ENCODE assay signal across 27 cellular contexts in genomic region chr4:80079255-80079923, GRCh38. TPM values are rescaled to one million over a fixed set of nuclear protein-coding genes. Genes with fewer than 3 reads are reported as not detected.
A peak's percentile ranks its signal among the peaks of the same experiment; 100 is the strongest.
DNase-seq lines count a peak whose midpoint lies in the region; ATAC-seq and TF ChIP-seq lines count a peak whose summit lies in the region.
"Had no signal": no experiment of that assay in that cellular context is flagged by ENCODE, and none has a peak within 500 bp of the region (broad histone marks: within the 10 kb centered on the region; RNA-seq: fewer than 3 reads in every experiment).

No MANE protein-coding gene starts in this region.

- no peak overlapping the region for H3K4me3 ChIP-seq in HL-60 (replicated peaks; ENCODE audit: insufficient read depth, low read length)
- H3K4me3 ChIP-seq in naive thymus-derived CD4-positive, alpha-beta T cell (ENCODE audit: low read length) = no peak overlapping the region
- H3K4me3 ChIP-seq: body of pancreas, esophagus squamous epithelium, gastrocnemius medialis, SJCRH30, tibial artery had no signal

- peaks cover 0 to 30% (median 0%) of the 10 kb centered on the region in 5 donors for H3K36me3 Mint-ChIP-seq in naive thymus-derived CD4-positive, alpha-beta T cell

- H3K9me3 ChIP-seq in naive thymus-derived CD4-positive, alpha-beta T cell (ENCODE audit: control insufficient read depth in 2 of 3, low read length in 3 of 3) = no peaks in the 10 kb centered on the region
- H3K9me3 ChIP-seq: body of pancreas, esophagus squamous epithelium, gastrocnemius medialis, tibial artery had no signal

- peak; percentile 51 for ATAC-seq in naive thymus-derived CD4-positive, alpha-beta T cell
- no peak for ATAC-seq in sciatic nerve
- ATAC-seq: body of pancreas; effector memory CD8-positive, alpha-beta T cell; gastrocnemius medialis had no signal

- CTCF ChIA-PET in naive thymus-derived CD4-positive, alpha-beta T cell (lab: Charles Lee) = interaction anchor here (0.6 to 1.4 kb wide), 4 partner anchors 46 to 1301 kb away, joined by 3 read pairs; no protein-coding TSS in a partner anchor

- H3K4me3 Mint-ChIP-seq in naive thymus-derived CD4-positive, alpha-beta T cell = peak overlapping the region in 2 of 10 donors; percentile 25 to 45
- H3K4me3 Mint-ChIP-seq: activated CD4-positive, alpha-beta memory T cell treated with anti-CD3 and anti-CD28 coated beads, Interleukin-2, amount 10 ng/mL, durations not matched to agents 7 days and 5 days; CD8-positive, alpha-beta memory T cell; effector memory CD8-positive, alpha-beta T cell; HFFc6; stimulated activated naive CD8-positive, alpha-beta T cell treated with anti-CD3 and anti-CD28 coated beads, Interleukin-15, Interleukin-2, amounts not matched to agents 100 ng/mL and 50 ng/mL, for 24 hours had no signal

- no peak for TF ChIP-seq CTCF in HL-60 (IDR thresholded peaks at IDR 0.05; ENCODE audit: insufficient read depth, low read length)

- no peaks in the 10 kb centered on the region for H3K27me3 ChIP-seq in HL-60 (ENCODE audit: insufficient read depth, poor library complexity, severe bottlenecking)
- no peaks in the 10 kb centered on the region for H3K27me3 ChIP-seq in naive thymus-derived CD4-positive, alpha-beta T cell (ENCODE audit: control insufficient read depth in 2 of 2, insufficient read depth in 2 of 2, low read length in 2 of 2)
- H3K27me3 ChIP-seq: body of pancreas, esophagus squamous epithelium, gastrocnemius medialis, SJCRH30, tibial artery had no signal

- peaks cover 0 to 6% (median 0%) of the 10 kb centered on the region in 5 donors for H3K27me3 Mint-ChIP-seq in naive thymus-derived CD4-positive, alpha-beta T cell
- H3K27me3 Mint-ChIP-seq: activated CD4-positive, alpha-beta memory T cell treated with anti-CD3 and anti-CD28 coated beads, Interleukin-2, amount 10 ng/mL, durations not matched to agents 7 days and 5 days; effector memory CD8-positive, alpha-beta T cell; stimulated activated naive CD8-positive, alpha-beta T cell treated with anti-CD3 and anti-CD28 coated beads, Interleukin-15, Interleukin-2, amounts not matched to agents 100 ng/mL and 50 ng/mL, for 24 hours had no signal

- peaks cover 4% of the 10 kb centered on the region in 2 donors for H3K4me1 ChIP-seq in naive thymus-derived CD4-positive, alpha-beta T cell (ENCODE audit: control insufficient read depth in 2 of 2, insufficient read depth in 2 of 2, low read length in 2 of 2)
- H3K4me1 ChIP-seq: body of pancreas, esophagus squamous epithelium, gastrocnemius medialis, SJCRH30, tibial artery had no signal

- H3K4me1 Mint-ChIP-seq in naive thymus-derived CD4-positive, alpha-beta T cell = peaks cover 4 to 40% (median 14%) of the 10 kb centered on the region in 7 donors

- H3K27ac Mint-ChIP-seq in naive thymus-derived CD4-positive, alpha-beta T cell = peak overlapping the region in 1 of 9 donors; percentile 5
- H3K27ac Mint-ChIP-seq: CD8-positive, alpha-beta memory T cell; effector memory CD8-positive, alpha-beta T cell; HFFc6; stimulated activated naive CD8-positive, alpha-beta T cell treated with anti-CD3 and anti-CD28 coated beads, Interleukin-15, Interleukin-2, amounts not matched to agents 100 ng/mL and 50 ng/mL, for 24 hours had no signal

- H3K36me3 ChIP-seq in naive thymus-derived CD4-positive, alpha-beta T cell (ENCODE audit: control insufficient read depth in 2 of 3, insufficient read depth in 3 of 3, low read length in 3 of 3) = no peaks in the 10 kb centered on the region
- H3K36me3 ChIP-seq: esophagus squamous epithelium, gastrocnemius medialis, SJCRH30, tibial artery had no signal

- peak overlapping the region; percentile 54 for H3K27ac ChIP-seq in HL-60 (replicated peaks)
- no peak overlapping the region for H3K27ac ChIP-seq in naive thymus-derived CD4-positive, alpha-beta T cell (ENCODE audit: low read depth, low read length)
- H3K27ac ChIP-seq: body of pancreas, esophagus squamous epithelium, gastrocnemius medialis, SJCRH30, tibial artery had no signal

- POLR2A ChIA-PET in naive thymus-derived CD4-positive, alpha-beta T cell (lab: Charles Lee) = no interaction called here

- DNase-seq in HL-60 (ENCODE audit: low read depth in 1 of 2, low spot score in 1 of 2) = peak in 1 of 2 experiments; percentile 78
- DNase-seq in NOMO-1 (lab: John Stamatoyannopoulos, UW; ENCODE audit: unreplicated experiment in 2 of 2) = peak; percentile 50 to 63
- peak; percentile 38 for DNase-seq in UCSD-AML1 (lab: John Stamatoyannopoulos, UW; ENCODE audit: unreplicated experiment)
- DNase-seq in naive thymus-derived CD4-positive, alpha-beta T cell = no peak
- no peak for DNase-seq in sciatic nerve (ENCODE audit: low spot score)
- no peak for DNase-seq in NCI-H146 (lab: John Stamatoyannopoulos, UW)
- DNase-seq in stimulated activated naive CD4-positive, alpha-beta T cell (lab: John Stamatoyannopoulos, UW) = no peak
- no peak for DNase-seq in kidney glomerular epithelial cell (lab: John Stamatoyannopoulos, UW)
- DNase-seq: activated CD4-positive, alpha-beta memory T cell treated with anti-CD3 and anti-CD28 coated beads, Interleukin-2, amount 10 ng/mL, durations not matched to agents 7 days and 5 days; activated CD4-positive, CD25-positive, alpha-beta regulatory T cell; activated effector memory CD4-positive, alpha-beta T cell treated with anti-CD3 and anti-CD28 coated beads, Interleukin-2, amount 50 U/mL, for 16 hours; body of pancreas; CD8-positive, alpha-beta memory T cell; DMS79; effector memory CD8-positive, alpha-beta T cell; esophagus squamous epithelium; gastrocnemius medialis; HFFc6; hypothalamus; Kasumi-1; NCI-H524 treated with DMSO at 0.1 percent for 48 hours; nucleus accumbens; retina; SJCRH30; stimulated activated CD4-positive, alpha-beta T cell treated with anti-CD3 and anti-CD28 coated beads, Interleukin-4, amount 100 ng/mL, for 1 hour; tibial artery had no signal

- peaks cover 0 to 4% (median 0%) of the 10 kb centered on the region in 11 donors for H3K9me3 Mint-ChIP-seq in naive thymus-derived CD4-positive, alpha-beta T cell
- H3K9me3 Mint-ChIP-seq: CD8-positive, alpha-beta memory T cell; effector memory CD8-positive, alpha-beta T cell; stimulated activated naive CD8-positive, alpha-beta T cell treated with anti-CD3 and anti-CD28 coated beads, Interleukin-15, Interleukin-2, amounts not matched to agents 100 ng/mL and 50 ng/mL, for 24 hours had no signal

- intact Hi-C loops in naive thymus-derived CD4-positive, alpha-beta T cell (cut with micrococcal nuclease) = loop anchor here (10.0 kb wide), 2 partner anchors 1305 to 1415 kb away; partner anchors contain the start of gene BMP2K (in 1 of the 2)
- intact Hi-C loops in sciatic nerve (cut with DNase I) = no loop called here

RNA-seq across cellular contexts. Expression of gene ANTXR2, which starts 6.4 kb away (rescaled TPM):
- total RNA-seq in naive thymus-derived CD4-positive, alpha-beta T cell = 10 to 100 TPM; 20.3 to 69.8 (median 50.0) TPM
- 10 to 100 TPM; 37.1 to 38.2 TPM for polyA plus RNA-seq in naive thymus-derived CD4-positive, alpha-beta T cell
- 94.4 TPM for total RNA-seq in sciatic nerve

Comparison
In these comparisons a context has a peak if more than half of its experiments do, and no peak if none do; other contexts are left out.
1. DNase-seq: peak in NOMO-1 (2 of 2) and UCSD-AML1 (single experiment); none in naive thymus-derived CD4-positive, alpha-beta T cell (0 of 9), sciatic nerve (single experiment), NCI-H146 (single experiment), stimulated activated naive CD4-positive, alpha-beta T cell (0 of 6) and kidney glomerular epithelial cell (single experiment).